ENCODE assay signal across 8 cellular contexts in genomic region chr2:223725494-223725893, GRCh38.
DNase-seq lines count a peak whose midpoint lies in the region; ATAC-seq and TF ChIP-seq lines count a peak whose summit lies in the region.

No MANE protein-coding gene starts in this region.

- H3K4me3 ChIP-seq in HFF-Myc (replicated peaks; ENCODE audit: low read depth, low read length) (no peak overlapping the region), gastroesophageal sphincter (no peak overlapping the region), MM.1S (ENCODE audit: low read length) (no peak overlapping the region)

- H3K27me3 ChIP-seq in gastroesophageal sphincter (no peaks in the 10 kb centered on the region), MM.1S (replicated peaks; ENCODE audit: insufficient read depth, low read length) (no peaks in the 10 kb centered on the region)

- DNase-seq in HFF-Myc (ENCODE audit: extremely low read depth, low read depth) (peak; percentile 94), SW 1271 (lab: John Stamatoyannopoulos, UW) (peak; percentile 95 to 97), omental fat pad (ENCODE audit: low spot score) (peak; percentile 82), NOMO-1 treated with DMSO at 0.1 percent for 48 hours (lab: John Stamatoyannopoulos, UW; ENCODE audit: unreplicated experiment) (no peak), MM.1S (no peak), T-helper 1 cell (no peak)

- peak; percentile 81 for ATAC-seq in gastroesophageal sphincter
- ATAC-seq in omental fat pad (ENCODE audit: low FRiP score): peak; percentile 91
- no peak for ATAC-seq in GM19395 (IDR thresholded peaks at IDR 0.05; ENCODE audit: unreplicated experiment)

- no peaks in the 10 kb centered on the region for H4K20me1 ChIP-seq in MM.1S (ENCODE audit: insufficient read depth, low read length)

- WGBS in gastroesophageal sphincter (ENCODE audit: low coverage in 1 of 2), 2 donors: 14 to 15% methylated on average over 5 of the region's 5 CpGs

- H3K4me2 ChIP-seq in MM.1S (ENCODE audit: low read depth, low read length): no peak overlapping the region

- no peak for TF ChIP-seq POLR2A in gastroesophageal sphincter (IDR thresholded peaks at IDR 0.05)

- TF ChIP-seq CTCF in HFF-Myc (IDR thresholded peaks at IDR 0.05; ENCODE audit: low read depth, low read length, missing control alignments): no peak
- no peak for TF ChIP-seq CTCF in gastroesophageal sphincter (IDR thresholded peaks at IDR 0.05)
- TF ChIP-seq CTCF in omental fat pad (IDR thresholded peaks at IDR 0.05): no peak
- no peak for TF ChIP-seq CTCF in MM.1S (IDR thresholded peaks at IDR 0.05; ENCODE audit: low read length)

- no peak for TF ChIP-seq EP300 in gastroesophageal sphincter (IDR thresholded peaks at IDR 0.05)

- H3K4me1 ChIP-seq in gastroesophageal sphincter: peaks cover 0 to 13% (median 7%) of the 10 kb centered on the region in 3 donors
- no peaks in the 10 kb centered on the region for H3K4me1 ChIP-seq in MM.1S (ENCODE audit: low read length)

- H3K27ac ChIP-seq in gastroesophageal sphincter (peak overlapping the region in 3 of 4 donors; percentile 25 to 76 (median 65)), MM.1S (ENCODE audit: low read length) (no peak overlapping the region)

- H3F3A ChIP-seq in MM.1S (ENCODE audit: insufficient read depth, low read length): no peaks in the 10 kb centered on the region

- H3K79me2 ChIP-seq in MM.1S (ENCODE audit: low read length): no peaks in the 10 kb centered on the region

- no peak overlapping the region for H2AFZ ChIP-seq in MM.1S (ENCODE audit: low read length)

- H3K36me3 ChIP-seq in gastroesophageal sphincter (no peaks in the 10 kb centered on the region), MM.1S (replicated peaks; ENCODE audit: insufficient read depth, low read length) (no peaks in the 10 kb centered on the region)

- no peak overlapping the region for H3K9ac ChIP-seq in MM.1S (ENCODE audit: low read length)

- H3K9me3 ChIP-seq in gastroesophageal sphincter (no peaks in the 10 kb centered on the region), MM.1S (replicated peaks; ENCODE audit: insufficient read depth, low read length) (no peaks in the 10 kb centered on the region)

- no peaks in the 10 kb centered on the region for H3K9me2 ChIP-seq in MM.1S (replicated peaks; ENCODE audit: insufficient read depth, low read length)

Comparison
In these comparisons a context has a peak if more than half of its experiments do, and no peak if none do; other contexts are left out.
1. DNase-seq: peak in HFF-Myc (single experiment), SW 1271 (2 of 2) and omental fat pad (single experiment); none in NOMO-1 treated with DMSO at 0.1 percent for 48 hours (single experiment), MM.1S (single experiment) and T-helper 1 cell (0 of 5).